7 cellular contexts compared by ENCODE assay signal in genomic region chr11:58629857-58630256, GRCh38. TPM values are rescaled to one million over a fixed set of nuclear protein-coding genes. Genes with fewer than 3 reads are reported as not detected.
DNase-seq lines count a peak whose midpoint lies in the region; ATAC-seq and TF ChIP-seq lines count a peak whose summit lies in the region.

No MANE protein-coding gene starts in this region.

- no peak overlapping the region for H3K4me3 Mint-ChIP-seq in chondrocyte (ENCODE audit: unreplicated experiment)

- peak; percentile 62 for ATAC-seq in GM19351 (IDR thresholded peaks at IDR 0.05; ENCODE audit: unreplicated experiment)
- no peak for ATAC-seq in lung (ENCODE audit: insufficient read depth, low FRiP score)
- ATAC-seq in HG03135 (IDR thresholded peaks at IDR 0.05; ENCODE audit: unreplicated experiment) = no peak

- no peaks in the 10 kb centered on the region for H3K9me3 ChIP-seq in lung (ENCODE audit: control insufficient read depth in 2 of 2, insufficient read depth in 1 of 2, low read length in 1 of 2)

- no peaks in the 10 kb centered on the region for H3K9me3 Mint-ChIP-seq in chondrocyte (ENCODE audit: low read depth)

- H3K36me3 ChIP-seq in lung (ENCODE audit: control insufficient read depth in 2 of 2, insufficient read depth in 2 of 2, low read length in 2 of 2) = peaks cover 3 to 13% of the 10 kb centered on the region in 2 donors

- WGBS in lung, 2 donors = 24 to 43% methylated on average over 2 of the region's 2 CpGs

- H3K4me3 ChIP-seq in lung (no peak overlapping the region), coronary artery (no peak overlapping the region)

- no peaks in the 10 kb centered on the region for H3K27me3 Mint-ChIP-seq in chondrocyte (ENCODE audit: low read depth)

- TF ChIP-seq CTCF in chondrocyte (IDR thresholded peaks at IDR 0.05) = peak; percentile 70
- TF ChIP-seq CTCF in lung (IDR thresholded peaks at IDR 0.05; ENCODE audit: control extremely low read depth, extremely low read depth) = peak; percentile 12
- no peak for TF ChIP-seq CTCF in coronary artery (IDR thresholded peaks at IDR 0.05)

- H3K27ac Mint-ChIP-seq in chondrocyte (ENCODE audit: unreplicated experiment) = no peak overlapping the region

- H3K27ac ChIP-seq in lung (ENCODE audit: low read depth in 1 of 2, low read length in 1 of 2) (no peak overlapping the region), coronary artery (no peak overlapping the region)

- peak; percentile 67 for DNase-seq in DMS 273 (lab: John Stamatoyannopoulos, UW; ENCODE audit: unreplicated experiment)
- DNase-seq in NCI-H526 treated with DMSO at 0.1 percent for 48 hours (lab: John Stamatoyannopoulos, UW) = peak; percentile 33
- DNase-seq in chondrocyte (ENCODE audit: low spot score) = no peak
- no peak for DNase-seq in lung (ENCODE audit: low spot score)
- no peak for DNase-seq in coronary artery (ENCODE audit: low spot score)

- peaks cover 5% of the 10 kb centered on the region for H3K36me3 Mint-ChIP-seq in chondrocyte (ENCODE audit: low read depth)

- no peaks in the 10 kb centered on the region for H3K27me3 ChIP-seq in lung (ENCODE audit: control insufficient read depth, insufficient read depth)

- H3K4me1 ChIP-seq in lung (ENCODE audit: control insufficient read depth in 2 of 2, insufficient read depth in 2 of 2, low read length in 2 of 2) = peaks cover 0 to 7% of the 10 kb centered on the region in 2 donors

- H3K4me1 Mint-ChIP-seq in chondrocyte (ENCODE audit: low read depth) = peaks cover 19% of the 10 kb centered on the region

RNA-seq across cellular contexts. Expression of gene CNTF, which starts 7.4 kb away (rescaled TPM):
- total RNA-seq in chondrocyte (0.92 to 1.3 TPM (median 1.1 TPM) in 3 replicates), lung (1 to 10 TPM; 1.3 to 2.0 TPM)
- polyA plus RNA-seq in lung = under 1 TPM; 0.28 to 0.80 TPM

RNA-seq across cellular contexts. Expression of gene ZFP91, which starts 51.0 kb away (rescaled TPM):
- total RNA-seq in chondrocyte (44.0 to 48.1 TPM (median 46.0 TPM) in 3 replicates), lung (10 to 100 TPM; 39.1 to 47.0 TPM)
- 10 to 100 TPM; 11.1 to 23.4 TPM for polyA plus RNA-seq in lung

RNA-seq across cellular contexts. Expression of gene LPXN, which starts 54.2 kb away (rescaled TPM):
- 3.3 to 4.8 TPM (median 4.5 TPM) in 3 replicates for total RNA-seq in chondrocyte
- 10 to 100 TPM in 1 of 2 donors, 1 to 10 TPM in 1; 9.3 to 31.3 TPM for total RNA-seq in lung
- 10 to 100 TPM; 20.4 to 35.0 TPM for polyA plus RNA-seq in lung

Comparison
In these comparisons a context has a peak if more than half of its experiments do, and no peak if none do; other contexts are left out.
1. DNase-seq: peak in DMS 273 (single experiment) and NCI-H526 treated with DMSO at 0.1 percent for 48 hours (single experiment); none in chondrocyte (single experiment), lung (single experiment) and coronary artery (single experiment).